24 cellular contexts compared by ENCODE assay signal in the genomic region with DNA sequence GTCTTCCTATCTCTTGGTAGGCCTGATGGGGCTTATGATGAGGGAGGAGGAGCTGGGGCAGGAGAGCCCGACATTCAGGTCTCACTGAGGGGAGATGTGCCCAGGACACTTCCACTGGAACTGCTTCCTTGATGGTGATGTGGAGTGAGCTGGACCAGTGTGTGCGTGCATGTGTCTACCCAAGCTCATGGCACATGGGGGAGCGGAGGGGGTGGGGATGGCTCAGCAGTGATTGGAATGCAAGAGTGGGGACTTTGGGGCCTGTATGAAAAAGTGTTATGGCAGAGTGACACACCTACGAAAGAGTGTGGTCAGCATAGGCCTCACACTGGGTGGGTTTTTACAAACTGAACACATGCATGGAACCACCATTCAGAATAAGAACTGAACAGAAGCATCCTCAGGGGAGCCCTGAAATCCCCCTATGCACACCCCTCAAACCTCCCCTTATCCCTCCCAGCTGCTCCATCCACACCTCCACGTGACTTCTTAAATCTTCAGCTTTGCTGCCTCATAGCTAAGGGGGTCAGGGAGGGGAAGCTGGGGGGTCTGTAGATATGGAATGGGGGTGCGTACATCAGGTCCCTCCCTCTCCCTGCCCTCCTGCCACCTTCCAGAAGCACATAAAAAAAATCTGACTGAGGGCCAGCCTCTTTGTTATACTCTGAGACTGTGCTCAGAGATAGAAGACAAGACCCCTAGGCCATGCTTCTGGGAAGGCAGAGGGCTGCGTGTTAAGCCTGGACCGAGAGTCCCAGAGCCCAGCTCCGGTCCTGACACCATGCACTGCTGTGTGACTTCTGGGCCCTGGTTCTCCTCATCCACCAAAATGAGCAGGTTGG. TPM values are rescaled to one million over a fixed set of nuclear protein-coding genes. Genes with fewer than 3 reads are reported as not detected.
DNase-seq lines count a peak whose midpoint lies in the region; ATAC-seq, FAIRE-seq and TF ChIP-seq lines count a peak whose summit lies in the region.
"Had no signal": no experiment of that assay in that cellular context is flagged by ENCODE, and none has a peak within 500 bp of the region (broad histone marks: within the 10 kb centered on the region; RNA-seq: fewer than 3 reads in every experiment).

No MANE protein-coding gene starts in this region.

- POLR2A ChIA-PET in A549 (lab: Yijun Ruan, JAX) = interaction anchor here (1.8 kb wide), 1 partner anchor 11 kb away, joined by 10 read pairs; a partner anchor contains a TSS
- POLR2A ChIA-PET in CD8-positive, alpha-beta T cell (lab: Charles Lee) = interaction anchor here (1.0 to 1.1 kb wide), 2 partner anchors 11 to 14 kb away, joined by 3 to 4 read pairs; a partner anchor contains a TSS

- H3K27me3 ChIP-seq in CD8-positive, alpha-beta T cell (ENCODE audit: insufficient read depth, low read length) = no peaks in the 10 kb centered on the region
- H3K27me3 ChIP-seq in neutrophil = no peaks in the 10 kb centered on the region
- H3K27me3 ChIP-seq: brain microvascular endothelial cell had no signal

- H3K27ac Mint-ChIP-seq in CD8-positive, alpha-beta T cell = peak overlapping the region; percentile 45
- peak overlapping the region; percentile 86 for H3K27ac Mint-ChIP-seq in dendritic cell treated with granulocyte-macrophage colony-stimulating factor and Interleukin-4, amounts not matched to agents 40 ng/mL and 50 ng/mL, for 4 days
- H3K27ac Mint-ChIP-seq: mesothelial cell of epicardium had no signal

- H3K27ac ChIP-seq in A549 (peak overlapping the region; percentile 94 to 96; a peak in 5 of 6 replicates), neutrophil (peak overlapping the region; percentile 26)
- no peak overlapping the region for H3K27ac ChIP-seq in CD8-positive, alpha-beta T cell (ENCODE audit: low read depth, low read length)
- H3K27ac ChIP-seq: brain microvascular endothelial cell, PC-9 had no signal

- H3K9me3 Mint-ChIP-seq in CD8-positive, alpha-beta T cell = no peaks in the 10 kb centered on the region
- no peaks in the 10 kb centered on the region for H3K9me3 Mint-ChIP-seq in dendritic cell treated with granulocyte-macrophage colony-stimulating factor and Interleukin-4, amounts not matched to agents 40 ng/mL and 50 ng/mL, for 4 days
- H3K9me3 Mint-ChIP-seq: activated naive CD4-positive, alpha-beta T cell treated with anti-CD3 and anti-CD28 coated beads, Interleukin-2, amount 50 U/mL, for 72 hours; mesothelial cell of epicardium had no signal

- ATAC-seq in A549 (no peak), GM18505 (IDR thresholded peaks at IDR 0.05; ENCODE audit: unreplicated experiment) (no peak), HG03442 (IDR thresholded peaks at IDR 0.05; ENCODE audit: unreplicated experiment) (no peak)
- no peak for ATAC-seq in CD8-positive, alpha-beta T cell
- ATAC-seq: activated CD4-positive, CD25-positive, alpha-beta regulatory T cell treated with anti-CD3 and anti-CD28 coated beads, Interleukin-2, amount 50 U/mL, for 24 hours; activated naive CD4-positive, alpha-beta T cell treated with anti-CD3 and anti-CD28 coated beads, Interleukin-2, amount 50 U/mL, for 72 hours; esophagus mucosa had no signal

- H3K4me3 Mint-ChIP-seq in CD8-positive, alpha-beta T cell = no peak overlapping the region
- H3K4me3 Mint-ChIP-seq in dendritic cell treated with granulocyte-macrophage colony-stimulating factor and Interleukin-4, amounts not matched to agents 40 ng/mL and 50 ng/mL, for 4 days = no peak overlapping the region
- H3K4me3 Mint-ChIP-seq: mesothelial cell of epicardium had no signal

- TF ChIP-seq RAD21 in A549 (conservative IDR thresholded peaks at IDR 0.05 in 1 of 2, IDR thresholded peaks at IDR 0.05 in 1 of 2) = no peak

- no peak for TF ChIP-seq EP300 in A549 (IDR thresholded peaks at IDR 0.05)

- peak overlapping the region; percentile 95; the same call in 1 of the 3 replicates for H3K4me2 ChIP-seq in A549
- H3K4me2 ChIP-seq: PC-9 had no signal

- intact Hi-C loops in CD8-positive, alpha-beta T cell (cut with DNase I, micrococcal nuclease) = no loop called here
- intact Hi-C loops in dendritic cell treated with granulocyte-macrophage colony-stimulating factor and Interleukin-4, amounts not matched to agents 40 ng/mL and 50 ng/mL, for 4 days (cut with micrococcal nuclease) = no loop called here

- TF ChIP-seq CTCF in A549 (IDR thresholded peaks at IDR 0.05) (no peak), neutrophil (IDR thresholded peaks at IDR 0.05) (no peak)
- TF ChIP-seq CTCF in CD8-positive, alpha-beta T cell (IDR thresholded peaks at IDR 0.05) = no peak

- H3K36me3 Mint-ChIP-seq in CD8-positive, alpha-beta T cell = peaks cover 16% of the 10 kb centered on the region
- peaks cover 79% of the 10 kb centered on the region for H3K36me3 Mint-ChIP-seq in dendritic cell treated with granulocyte-macrophage colony-stimulating factor and Interleukin-4, amounts not matched to agents 40 ng/mL and 50 ng/mL, for 4 days (ENCODE audit: low read depth)
- H3K36me3 Mint-ChIP-seq: activated naive CD4-positive, alpha-beta T cell treated with anti-CD3 and anti-CD28 coated beads, Interleukin-2, amount 50 U/mL, for 72 hours; mesothelial cell of epicardium had no signal

- TF ChIP-seq POLR2A in A549 (IDR thresholded peaks at IDR 0.05; ENCODE audit: low read length) (no peak), GM18505 (IDR thresholded peaks at IDR 0.05; ENCODE audit: borderline replicate concordance, extremely low read depth, insufficient read depth, insufficient read length) (no peak)

- H3K4me3 ChIP-seq in A549 (no peak overlapping the region), neutrophil (ENCODE audit: low read depth in 1 of 2, low read length in 1 of 2) (no peak overlapping the region)
- no peak overlapping the region for H3K4me3 ChIP-seq in CD8-positive, alpha-beta T cell (ENCODE audit: low read depth, low read length)
- H3K4me3 ChIP-seq: PC-9 had no signal

- H3K4me1 Mint-ChIP-seq in CD8-positive, alpha-beta T cell (ENCODE audit: low read depth) = peaks cover 60% of the 10 kb centered on the region
- H3K4me1 Mint-ChIP-seq in dendritic cell treated with granulocyte-macrophage colony-stimulating factor and Interleukin-4, amounts not matched to agents 40 ng/mL and 50 ng/mL, for 4 days (ENCODE audit: low read depth) = peaks cover 94% of the 10 kb centered on the region

- no peak for FAIRE-seq in A549 (lab: Jason Lieb, UNC)
- FAIRE-seq: GM12892, islet of Langerhans had no signal

- 86% methylated on average over 7 of the region's 9 CpGs for WGBS in A549 (ENCODE audit: missing lambda C conversion rate)

- no peaks in the 10 kb centered on the region for H3K27me3 Mint-ChIP-seq in CD8-positive, alpha-beta T cell (ENCODE audit: low read depth)
- no peaks in the 10 kb centered on the region for H3K27me3 Mint-ChIP-seq in dendritic cell treated with granulocyte-macrophage colony-stimulating factor and Interleukin-4, amounts not matched to agents 40 ng/mL and 50 ng/mL, for 4 days

- H3K4me1 ChIP-seq in A549 (peaks cover 48% of the 10 kb centered on the region), neutrophil (ENCODE audit: control insufficient read depth in 1 of 2, insufficient read depth in 1 of 2, low read depth in 1 of 2, low read length in 1 of 2) (peaks cover 73 to 79% of the 10 kb centered on the region in 2 experiments)
- peaks cover 49% of the 10 kb centered on the region for H3K4me1 ChIP-seq in CD8-positive, alpha-beta T cell (ENCODE audit: insufficient read depth, low read length)

- H3K36me3 ChIP-seq in CD8-positive, alpha-beta T cell (ENCODE audit: insufficient read depth, low read length) = no peaks in the 10 kb centered on the region
- peaks cover 43% of the 10 kb centered on the region for H3K36me3 ChIP-seq in neutrophil
- H3K36me3 ChIP-seq: brain microvascular endothelial cell had no signal

- H3K9me3 ChIP-seq in A549 (no peaks in the 10 kb centered on the region), neutrophil (no peaks in the 10 kb centered on the region)
- no peaks in the 10 kb centered on the region for H3K9me3 ChIP-seq in CD8-positive, alpha-beta T cell (ENCODE audit: low read length)

- CTCF ChIA-PET in A549 (lab: Yijun Ruan, JAX) = interaction anchor here (0.5 to 5.3 kb wide), 4 partner anchors 8 to 82 kb away, joined by 3 to 38 read pairs (median 6); a partner anchor contains a TSS
- CTCF ChIA-PET in CD8-positive, alpha-beta T cell (lab: Charles Lee) = interaction anchor here (0.9 kb wide), 1 partner anchor 11 kb away, joined by 5 read pairs; no protein-coding TSS in a partner anchor

- DNase-seq in A549 (ENCODE audit: low read depth in 1 of 2, low spot score in 1 of 2) (no peak), GM19238 (ENCODE audit: insufficient read length, low spot score) (no peak)
- no peak for DNase-seq in CD8-positive, alpha-beta T cell
- DNase-seq in effector CD4-positive, alpha-beta T cell = no peak
- DNase-seq: activated CD8-positive, alpha-beta memory T cell treated with anti-CD3 and anti-CD28 coated beads, Interleukin-2, amount 50 U/mL, for 4 hours; brain microvascular endothelial cell; dermis blood vessel endothelial cell; GF-D8; GOT3; Karpas-422; NCI-H1105 treated with DMSO at 0.1 percent for 48 hours; NCI-H69; PC-9; stimulated activated CD4-positive, alpha-beta T cell treated with anti-CD3 and anti-CD28 coated beads, Interleukin-4, amount 100 ng/mL, for 1 hour had no signal

TF ChIP-seq in A549, 52 proteins besides CTCF, POLR2A, EP300 and RAD21 (continues in another document):
- TF ChIP-seq CBX2 (IDR thresholded peaks at IDR 0.05; ENCODE audit: borderline replicate concordance, low read depth) (no peak), ZFP36 (IDR thresholded peaks at IDR 0.05; ENCODE audit: borderline replicate concordance, partially characterized antibody) (no peak), KDM1A (IDR thresholded peaks at IDR 0.05; ENCODE audit: low read depth) (no peak)
- TF ChIP-seq, protein P1, sequence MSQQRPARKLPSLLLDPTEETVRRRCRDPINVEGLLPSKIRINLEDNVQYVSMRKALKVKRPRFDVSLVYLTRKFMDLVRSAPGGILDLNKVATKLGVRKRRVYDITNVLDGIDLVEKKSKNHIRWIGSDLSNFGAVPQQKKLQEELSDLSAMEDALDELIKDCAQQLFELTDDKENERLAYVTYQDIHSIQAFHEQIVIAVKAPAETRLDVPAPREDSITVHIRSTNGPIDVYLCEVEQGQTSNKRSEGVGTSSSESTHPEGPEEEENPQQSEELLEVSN (IDR thresholded peaks at IDR 0.05; ENCODE audit: borderline replicate concordance, low read depth) = no peak

RNA-seq across cellular contexts. Expression of a gene that starts 11.6 kb away (rescaled TPM):
- polyA plus RNA-seq in A549 (2011; rRNA removed) (2.7 and 3.0 TPM in 2 replicates), A549 (2017; fragmentation: RNase III; extraction: RNeasy Plus Mini Kit Qiagen cat#74134 plus additional on column Dnase treatment) (1.8 to 2.2 TPM (median 1.8 TPM) in 3 replicates)
- 3.0 and 3.3 TPM in 2 replicates for polyA plus RNA-seq in A549 (2012; cell fraction: cytosol; rRNA removed)
- polyA plus RNA-seq in A549 (2012; cell fraction: nucleus; rRNA removed) = 2.4 and 4.3 TPM in 2 replicates
- 6.1 and 7.1 TPM in 2 replicates for polyA minus RNA-seq in A549 (2011; rRNA and poly(A)+ RNA removed)
- total RNA-seq in CD8-positive, alpha-beta T cell = 10 to 100 TPM in 1 of 2 experiments, 1 to 10 TPM in 1; 10.0 to 12.0 TPM
